1 cellular context compared by ENCODE assay signal in genomic region chr1:205141236-205142104, GRCh38.
A peak's percentile ranks its signal among the peaks of the same experiment; 100 is the strongest.
TF ChIP-seq lines count a peak whose summit lies in the region.

No MANE protein-coding gene starts in this region.

TF ChIP-seq in K562, 482 proteins besides CTCF, POLR2A, EP300 and RAD21 (continued from another document and continues in another):
- TF ChIP-seq CREB5 (CRISPR knock-in tag; IDR thresholded peaks at IDR 0.05) (no peak), SMARCA4 (IDR thresholded peaks at IDR 0.05) (peak; percentile 36; the same call in 1 of the 2 replicates), FOXP1 (CRISPR knock-in tag; IDR thresholded peaks at IDR 0.05) (0 out of 2 replicates have a peak, but pooled peaks have one; percentile 40), ZNF311 (CRISPR knock-in tag; IDR thresholded peaks at IDR 0.05) (no peak), KAT7 (CRISPR knock-in tag; IDR thresholded peaks at IDR 0.05; ENCODE audit: borderline replicate concordance) (no peak), CEBPB (tag; IDR thresholded peaks at IDR 0.05) (no peak), PCBP2 (IDR thresholded peaks at IDR 0.05; ENCODE audit: low read depth, low read length, poor library complexity, severe bottlenecking) (no peak), FOS (IDR thresholded peaks at IDR 0.05; ENCODE audit: extremely low read depth, insufficient read length) (no peak), TOE1 (IDR thresholded peaks at IDR 0.05; ENCODE audit: borderline replicate concordance) (no peak), TOE1 (CRISPR knock-in tag; IDR thresholded peaks at IDR 0.05; ENCODE audit: borderline replicate concordance, low read depth) (no peak), TEAD1 (CRISPR knock-in tag; IDR thresholded peaks at IDR 0.05) (no peak), RERE (CRISPR knock-in tag; IDR thresholded peaks at IDR 0.05; ENCODE audit: borderline replicate concordance) (no peak), CREM (IDR thresholded peaks at IDR 0.05; ENCODE audit: low read depth) (no peak), GABPA (tag; conservative IDR thresholded peaks at IDR 0.05; ENCODE audit: low read depth) (no peak), CBX5 (IDR thresholded peaks at IDR 0.05; ENCODE audit: borderline replicate concordance, low read depth) (no peak), MEF2A (IDR thresholded peaks at IDR 0.05; ENCODE audit: control insufficient read depth, low read depth, low read length) (no peak), ZNF699 (CRISPR knock-in tag; IDR thresholded peaks at IDR 0.05; ENCODE audit: insufficient replicate concordance) (no peak), PTRF (tag; IDR thresholded peaks at IDR 0.05) (0 out of 2 replicates have a peak, but pooled peaks have one; percentile 8), ARID4B (CRISPR knock-in tag; IDR thresholded peaks at IDR 0.05) (no peak), NR1H2 (CRISPR knock-in tag; IDR thresholded peaks at IDR 0.05) (no peak), POLR2B (IDR thresholded peaks at IDR 0.05; ENCODE audit: low read depth, partially characterized antibody) (peak; percentile 29), ZNF695 (CRISPR knock-in tag; IDR thresholded peaks at IDR 0.05) (no peak), ZNF133 (CRISPR knock-in tag; IDR thresholded peaks at IDR 0.05) (no peak), ZNF217 (CRISPR knock-in tag; IDR thresholded peaks at IDR 0.05) (no peak), CBFA2T2 (conservative IDR thresholded peaks at IDR 0.05) (no peak), MAFK (IDR thresholded peaks at IDR 0.05; ENCODE audit: low read length) (peak; percentile 62), ZBTB2 (IDR thresholded peaks at IDR 0.05) (no peak), NFXL1 (CRISPR knock-in tag; IDR thresholded peaks at IDR 0.05) (no peak), MXI1 (IDR thresholded peaks at IDR 0.05; ENCODE audit: low read depth, low read length) (no peak), MAFG (tag; conservative IDR thresholded peaks at IDR 0.05) (peak; percentile 89), MEIS2 (IDR thresholded peaks at IDR 0.05; ENCODE audit: partially characterized antibody) (no peak), POLR3G (IDR thresholded peaks at IDR 0.05; ENCODE audit: extremely low read depth, insufficient read length, insufficient replicate concordance) (no peak), ZNF79 (CRISPR knock-in tag; IDR thresholded peaks at IDR 0.05; ENCODE audit: low read depth) (no peak), POLR2G (IDR thresholded peaks at IDR 0.05; ENCODE audit: low read depth, low read length) (no peak), ZNF23 (CRISPR knock-in tag; IDR thresholded peaks at IDR 0.05) (no peak), KLF1 (tag; IDR thresholded peaks at IDR 0.05) (no peak), NEUROD1 (IDR thresholded peaks at IDR 0.05; ENCODE audit: borderline replicate concordance, low read depth, low read length, partially characterized antibody) (no peak), HNRNPL (IDR thresholded peaks at IDR 0.05; ENCODE audit: low read depth, low read length) (no peak), SREBF2 (CRISPR knock-in tag; IDR thresholded peaks at IDR 0.05) (no peak), SREBF1 (IDR thresholded peaks at IDR 0.05; ENCODE audit: borderline replicate concordance, low read depth, low read length) (no peak), HMGXB4 (CRISPR knock-in tag; IDR thresholded peaks at IDR 0.05) (no peak)
- TF ChIP-seq, protein P1, sequence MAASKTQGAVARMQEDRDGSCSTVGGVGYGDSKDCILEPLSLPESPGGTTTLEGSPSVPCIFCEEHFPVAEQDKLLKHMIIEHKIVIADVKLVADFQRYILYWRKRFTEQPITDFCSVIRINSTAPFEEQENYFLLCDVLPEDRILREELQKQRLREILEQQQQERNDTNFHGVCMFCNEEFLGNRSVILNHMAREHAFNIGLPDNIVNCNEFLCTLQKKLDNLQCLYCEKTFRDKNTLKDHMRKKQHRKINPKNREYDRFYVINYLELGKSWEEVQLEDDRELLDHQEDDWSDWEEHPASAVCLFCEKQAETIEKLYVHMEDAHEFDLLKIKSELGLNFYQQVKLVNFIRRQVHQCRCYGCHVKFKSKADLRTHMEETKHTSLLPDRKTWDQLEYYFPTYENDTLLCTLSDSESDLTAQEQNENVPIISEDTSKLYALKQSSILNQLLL (CRISPR knock-in tag; IDR thresholded peaks at IDR 0.05; ENCODE audit: borderline replicate concordance), result no peak
- TF ChIP-seq, protein P2, sequence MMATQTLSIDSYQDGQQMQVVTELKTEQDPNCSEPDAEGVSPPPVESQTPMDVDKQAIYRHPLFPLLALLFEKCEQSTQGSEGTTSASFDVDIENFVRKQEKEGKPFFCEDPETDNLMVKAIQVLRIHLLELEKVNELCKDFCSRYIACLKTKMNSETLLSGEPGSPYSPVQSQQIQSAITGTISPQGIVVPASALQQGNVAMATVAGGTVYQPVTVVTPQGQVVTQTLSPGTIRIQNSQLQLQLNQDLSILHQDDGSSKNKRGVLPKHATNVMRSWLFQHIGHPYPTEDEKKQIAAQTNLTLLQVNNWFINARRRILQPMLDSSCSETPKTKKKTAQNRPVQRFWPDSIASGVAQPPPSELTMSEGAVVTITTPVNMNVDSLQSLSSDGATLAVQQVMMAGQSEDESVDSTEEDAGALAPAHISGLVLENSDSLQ (IDR thresholded peaks at IDR 0.05), result peak; percentile 68
- TF ChIP-seq, protein P3, sequence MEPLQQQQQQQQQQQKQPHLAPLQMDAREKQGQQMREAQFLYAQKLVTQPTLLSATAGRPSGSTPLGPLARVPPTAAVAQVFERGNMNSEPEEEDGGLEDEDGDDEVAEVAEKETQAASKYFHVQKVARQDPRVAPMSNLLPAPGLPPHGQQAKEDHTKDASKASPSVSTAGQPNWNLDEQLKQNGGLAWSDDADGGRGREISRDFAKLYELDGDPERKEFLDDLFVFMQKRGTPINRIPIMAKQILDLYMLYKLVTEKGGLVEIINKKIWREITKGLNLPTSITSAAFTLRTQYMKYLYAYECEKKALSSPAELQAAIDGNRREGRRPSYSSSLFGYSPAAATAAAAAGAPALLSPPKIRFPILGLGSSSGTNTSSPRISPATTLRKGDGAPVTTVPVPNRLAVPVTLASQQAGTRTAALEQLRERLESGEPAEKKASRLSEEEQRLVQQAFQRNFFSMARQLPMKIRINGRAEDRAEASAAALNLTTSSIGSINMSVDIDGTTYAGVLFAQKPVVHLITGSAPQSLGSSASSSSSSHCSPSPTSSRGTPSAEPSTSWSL (CRISPR knock-in tag; IDR thresholded peaks at IDR 0.05; ENCODE audit: borderline replicate concordance), result no peak
- TF ChIP-seq, protein P4, sequence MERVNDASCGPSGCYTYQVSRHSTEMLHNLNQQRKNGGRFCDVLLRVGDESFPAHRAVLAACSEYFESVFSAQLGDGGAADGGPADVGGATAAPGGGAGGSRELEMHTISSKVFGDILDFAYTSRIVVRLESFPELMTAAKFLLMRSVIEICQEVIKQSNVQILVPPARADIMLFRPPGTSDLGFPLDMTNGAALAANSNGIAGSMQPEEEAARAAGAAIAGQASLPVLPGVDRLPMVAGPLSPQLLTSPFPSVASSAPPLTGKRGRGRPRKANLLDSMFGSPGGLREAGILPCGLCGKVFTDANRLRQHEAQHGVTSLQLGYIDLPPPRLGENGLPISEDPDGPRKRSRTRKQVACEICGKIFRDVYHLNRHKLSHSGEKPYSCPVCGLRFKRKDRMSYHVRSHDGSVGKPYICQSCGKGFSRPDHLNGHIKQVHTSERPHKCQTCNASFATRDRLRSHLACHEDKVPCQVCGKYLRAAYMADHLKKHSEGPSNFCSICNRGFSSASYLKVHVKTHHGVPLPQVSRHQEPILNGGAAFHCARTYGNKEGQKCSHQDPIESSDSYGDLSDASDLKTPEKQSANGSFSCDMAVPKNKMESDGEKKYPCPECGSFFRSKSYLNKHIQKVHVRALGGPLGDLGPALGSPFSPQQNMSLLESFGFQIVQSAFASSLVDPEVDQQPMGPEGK (CRISPR knock-in tag; IDR thresholded peaks at IDR 0.05; ENCODE audit: borderline replicate concordance), result no peak
